ENCODE assay signal across 18 cellular contexts in genomic region chr21:35057428-35057827, GRCh38. TPM values are rescaled to one million over a fixed set of nuclear protein-coding genes. Genes with fewer than 3 reads are reported as not detected.
A peak's percentile ranks its signal among the peaks of the same experiment; 100 is the strongest.
DNase-seq lines count a peak whose midpoint lies in the region; ATAC-seq and TF ChIP-seq lines count a peak whose summit lies in the region.
"Had no signal": no experiment of that assay in that cellular context is flagged by ENCODE, and none has a peak within 500 bp of the region (broad histone marks: within the 10 kb centered on the region; RNA-seq: fewer than 3 reads in every experiment).

No MANE protein-coding gene starts in this region.

- no peak for TF ChIP-seq CTCF in vagina (IDR thresholded peaks at IDR 0.05)
- TF ChIP-seq CTCF in tibial nerve (IDR thresholded peaks at IDR 0.05) = no peak

- no peak overlapping the region for H3K4me3 Mint-ChIP-seq in stimulated activated naive CD8-positive, alpha-beta T cell treated with anti-CD3 and anti-CD28 coated beads, Interleukin-15, amount 100 ng/mL, for 72 hours
- H3K4me3 Mint-ChIP-seq: activated T-cell treated with anti-CD3 and anti-CD28 coated beads, Interleukin-2, amount 50 U/mL, for 4 hours; T-helper 17 cell had no signal

- H3K27ac ChIP-seq in vagina = no peak overlapping the region
- no peak overlapping the region for H3K27ac ChIP-seq in tibial nerve

- H3K9me3 Mint-ChIP-seq in stimulated activated naive CD8-positive, alpha-beta T cell treated with anti-CD3 and anti-CD28 coated beads, Interleukin-15, amount 100 ng/mL, for 72 hours = no peaks in the 10 kb centered on the region
- H3K9me3 Mint-ChIP-seq: activated T-cell treated with anti-CD3 and anti-CD28 coated beads, Interleukin-2, amount 50 U/mL, for 4 hours had no signal

- H3K27me3 Mint-ChIP-seq in stimulated activated naive CD8-positive, alpha-beta T cell treated with anti-CD3 and anti-CD28 coated beads, Interleukin-15, amount 100 ng/mL, for 72 hours = no peaks in the 10 kb centered on the region
- H3K27me3 Mint-ChIP-seq: T-helper 17 cell had no signal

- no peak overlapping the region for H3K27ac Mint-ChIP-seq in stimulated activated naive CD8-positive, alpha-beta T cell treated with anti-CD3 and anti-CD28 coated beads, Interleukin-15, amount 100 ng/mL, for 72 hours
- H3K27ac Mint-ChIP-seq: T-helper 17 cell had no signal

- no peak for TF ChIP-seq POLR2A in vagina (IDR thresholded peaks at IDR 0.05)
- TF ChIP-seq POLR2A in tibial nerve (IDR thresholded peaks at IDR 0.05) = no peak

- peak; percentile 28 for ATAC-seq in stimulated activated naive CD8-positive, alpha-beta T cell treated with anti-CD3 and anti-CD28 coated beads, Interleukin-15, Interleukin-2, amounts not matched to agents 100 U/mL and 50 U/mL, for 24 hours
- ATAC-seq in stimulated activated naive CD8-positive, alpha-beta T cell treated with anti-CD3 and anti-CD28 coated beads, Interleukin-15, amount 100 ng/mL, for 72 hours = no peak
- ATAC-seq in HG02759 (IDR thresholded peaks at IDR 0.05; ENCODE audit: unreplicated experiment) = peak; percentile 85
- ATAC-seq: activated T-cell treated with anti-CD3 and anti-CD28 coated beads, Interleukin-2, amount 50 U/mL, for 4 hours; Right ventricle myocardium inferior; T-helper 17 cell had no signal

- H3K36me3 ChIP-seq in vagina (no peaks in the 10 kb centered on the region), tibial nerve (no peaks in the 10 kb centered on the region)

- 89 to 90% methylated on average over 7 of the region's 7 CpGs for WGBS in tibial nerve, 2 donors

- no peaks in the 10 kb centered on the region for H3K27me3 ChIP-seq in vagina
- H3K27me3 ChIP-seq in tibial nerve = no peaks in the 10 kb centered on the region

- no peak for TF ChIP-seq EP300 in tibial nerve (IDR thresholded peaks at IDR 0.05)

- H3K4me1 ChIP-seq in vagina (no peaks in the 10 kb centered on the region), tibial nerve (peaks cover 0 to 10% (median 2%) of the 10 kb centered on the region in 4 donors)
- H3K4me1 ChIP-seq: Caco-2 had no signal

- no peak for DNase-seq in stimulated activated naive CD8-positive, alpha-beta T cell treated with anti-CD3 and anti-CD28 coated beads, Interleukin-15, Interleukin-2, amounts not matched to agents 100 U/mL and 50 U/mL, for 24 hours
- no peak for DNase-seq in stimulated activated naive CD8-positive, alpha-beta T cell treated with anti-CD3 and anti-CD28 coated beads, Interleukin-15, amount 100 ng/mL, for 72 hours
- DNase-seq in MV-4-11 (lab: John Stamatoyannopoulos, UW) (peak; percentile 71), posterior cingulate gyrus (no peak), hippocampal formation (lab: John Stamatoyannopoulos, UW) (no peak), vagina (ENCODE audit: extremely low spot score in 2 of 2) (no peak), tibial nerve (ENCODE audit: low spot score in 2 of 2) (no peak)
- DNase-seq: activated CD4-positive, alpha-beta T cell treated with anti-CD3 and anti-CD28 coated beads for 1 hour; activated T-cell treated with anti-CD3 and anti-CD28 coated beads, Interleukin-2, amount 50 U/mL, for 4 hours; anterior cingulate cortex; Caco-2; kidney; midbrain; occipital lobe; stimulated activated CD4-positive, alpha-beta T cell treated with anti-CD3 and anti-CD28 coated beads, Interleukin-4, amount 100 ng/mL, for 4 hours; T-helper 17 cell had no signal

- H3K4me3 ChIP-seq in vagina (no peak overlapping the region), tibial nerve (no peak overlapping the region)

- no peaks in the 10 kb centered on the region for H3K9me3 ChIP-seq in vagina
- H3K9me3 ChIP-seq in tibial nerve = no peaks in the 10 kb centered on the region
- H3K9me3 ChIP-seq: Caco-2 had no signal

- H3K4me1 Mint-ChIP-seq in stimulated activated naive CD8-positive, alpha-beta T cell treated with anti-CD3 and anti-CD28 coated beads, Interleukin-15, amount 100 ng/mL, for 72 hours = peaks cover 29% of the 10 kb centered on the region

- intact Hi-C loops in posterior cingulate gyrus (cut with DNase I) = no loop called here
- intact Hi-C loops in vagina (cut with DNase I) = no loop called here

RNA-seq across cellular contexts. Expression of gene RUNX1, which starts 8.3 kb away (rescaled TPM):
- total RNA-seq in vagina (62.1 TPM), tibial nerve (10 to 100 TPM; 23.6 to 36.9 (median 26.3) TPM)
